In the genomic region with DNA sequence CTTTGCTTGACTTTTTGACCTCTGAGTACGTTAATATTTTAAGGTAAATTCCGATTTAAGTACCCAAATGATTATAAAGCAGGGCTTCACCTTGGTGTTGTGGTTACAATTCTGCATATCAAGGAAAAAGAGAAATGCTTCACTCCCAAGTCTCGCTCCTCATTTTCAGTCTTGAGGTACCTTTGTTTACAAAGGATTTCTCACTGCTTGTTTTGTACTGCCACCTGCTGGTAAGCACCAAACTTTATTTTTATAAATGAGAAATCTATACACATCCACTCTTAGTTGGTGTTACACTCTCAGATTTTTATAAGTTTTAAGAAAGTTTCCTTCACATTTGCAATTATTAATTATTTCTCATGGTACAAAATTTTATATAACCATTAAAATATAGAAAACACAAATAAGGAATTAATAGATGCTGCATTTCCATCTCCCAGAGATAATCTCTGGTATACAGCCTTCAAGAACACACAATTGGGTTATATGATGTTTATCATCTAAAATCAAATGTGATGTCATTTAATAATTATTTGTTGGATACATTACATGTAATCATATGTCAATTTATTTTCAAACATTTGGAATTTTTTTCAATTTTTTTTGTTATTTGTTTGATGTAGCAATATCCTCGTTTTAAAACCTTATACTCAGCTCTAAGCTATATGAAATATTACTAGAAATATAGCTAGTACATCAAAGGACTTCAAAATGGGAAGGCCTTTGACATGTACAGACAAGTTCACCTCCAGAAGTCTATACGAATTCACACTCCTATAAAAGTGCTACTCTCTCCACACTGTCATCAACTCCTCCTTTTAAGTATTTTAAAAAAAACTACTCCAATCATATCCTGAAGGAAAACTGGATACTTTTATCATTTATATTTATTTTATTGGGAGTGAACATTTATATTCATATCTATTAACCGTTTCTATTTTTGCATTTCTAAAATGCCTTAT, we compare ENCODE assay signal across 7 cellular contexts.
A peak's percentile ranks its signal among the peaks of the same experiment; 100 is the strongest.
DNase-seq lines count a peak whose midpoint lies in the region; ATAC-seq, FAIRE-seq and TF ChIP-seq lines count a peak whose summit lies in the region.

No MANE protein-coding gene starts in this region.

- CTCF ChIA-PET in activated CD8-positive, alpha-beta T cell treated with anti-CD3 and anti-CD28 coated beads for 36 hours (lab: Charles Lee): interaction anchor here (0.8 to 2.3 kb wide), 7 partner anchors 12 to 995 kb away, joined by 3 to 8 read pairs (median 5); no protein-coding TSS in a partner anchor

- H3K36me3 ChIP-seq in GM23248 (ENCODE audit: low read depth) (no peaks in the 10 kb centered on the region), upper lobe of left lung (no peaks in the 10 kb centered on the region)

- no peak overlapping the region for H3K9ac ChIP-seq in GM23248

- no peaks in the 10 kb centered on the region for H3K9me2 ChIP-seq in GM23248 (ENCODE audit: insufficient read depth)

- H3K4me3 ChIP-seq in GM23248 (no peak overlapping the region), upper lobe of left lung (no peak overlapping the region)

- H3K27ac Mint-ChIP-seq in activated CD8-positive, alpha-beta T cell treated with anti-CD3 and anti-CD28 coated beads for 36 hours: no peak overlapping the region

- H3K9me3 ChIP-seq in GM23248 (ENCODE audit: low read depth): no peaks in the 10 kb centered on the region
- H3K9me3 ChIP-seq in upper lobe of left lung: no peaks in the 10 kb centered on the region

- H3K27me3 Mint-ChIP-seq in activated CD8-positive, alpha-beta T cell treated with anti-CD3 and anti-CD28 coated beads for 36 hours: peaks cover 24% of the 10 kb centered on the region

- in situ Hi-C loops in GM23248 (cut with MboI): loop anchor here (10.0 to 25.0 kb wide), 2 partner anchors 264 to 1006 kb away; no protein-coding TSS in a partner anchor

- no peak overlapping the region for H2AFZ ChIP-seq in GM23248

- no peak for TF ChIP-seq POLR2A in upper lobe of left lung (IDR thresholded peaks at IDR 0.05)

- no peaks in the 10 kb centered on the region for H3K79me2 ChIP-seq in GM23248 (ENCODE audit: insufficient read depth)

- no peaks in the 10 kb centered on the region for H3K9me3 Mint-ChIP-seq in activated CD8-positive, alpha-beta T cell treated with anti-CD3 and anti-CD28 coated beads for 36 hours

- H4K20me1 ChIP-seq in GM23248 (ENCODE audit: insufficient read depth): no peaks in the 10 kb centered on the region

- no peak overlapping the region for H3K27ac ChIP-seq in GM23248
- H3K27ac ChIP-seq in upper lobe of left lung: no peak overlapping the region

- no peak overlapping the region for H3K4me3 Mint-ChIP-seq in activated CD8-positive, alpha-beta T cell treated with anti-CD3 and anti-CD28 coated beads for 36 hours

- intact Hi-C loops in activated CD8-positive, alpha-beta T cell treated with anti-CD3 and anti-CD28 coated beads for 36 hours (cut with micrococcal nuclease): loop anchor here (5.0 to 10.0 kb wide), 3 partner anchors 256 to 1344 kb away; no protein-coding TSS in a partner anchor

- whole genome bisulfite sequencing in GM23248 (ENCODE audit: low coverage in 1 of 2, low lambda C conversion rate in 2 of 2, missing lambda C conversion rate in 2 of 2), 2 experiments: 35 to 41% methylated on average over 6 of the region's 6 CpGs
- 18 to 19% methylated on average over 6 of the region's 6 CpGs for WGBS in upper lobe of left lung, 2 donors

- peaks cover 9% of the 10 kb centered on the region; the same call in 1 of the 2 replicates for H3K27me3 ChIP-seq in GM23248 (replicated peaks; ENCODE audit: insufficient read depth)
- no peaks in the 10 kb centered on the region for H3K27me3 ChIP-seq in upper lobe of left lung

- TF ChIP-seq EP300 in upper lobe of left lung (IDR thresholded peaks at IDR 0.05): no peak

- POLR2A ChIA-PET in activated CD8-positive, alpha-beta T cell treated with anti-CD3 and anti-CD28 coated beads for 36 hours (lab: Charles Lee): no interaction called here

- H3K4me2 ChIP-seq in GM23248 (ENCODE audit: unreplicated experiment): peak overlapping the region; percentile 8

- DNase-seq in GM23248 (peak; percentile 62), NCI-H146 treated with DMSO at 0.1 percent for 48 hours (lab: John Stamatoyannopoulos, UW; ENCODE audit: unreplicated experiment) (peak; percentile 33), iPS-NIHi7 (ENCODE audit: extremely low spot score) (peak; percentile 24), upper lobe of left lung (no peak)
- peak; percentile 10 for DNase-seq in activated CD8-positive, alpha-beta T cell treated with anti-CD3 and anti-CD28 coated beads for 36 hours
- DNase-seq in activated CD4-positive, alpha-beta T cell treated with anti-CD3 and anti-CD28 coated beads, Interleukin-2, amount 50 U/mL, for 1 hour: no peak

- no peaks in the 10 kb centered on the region for H3F3A ChIP-seq in GM23248 (ENCODE audit: insufficient read depth)

- peak; percentile 45 for ATAC-seq in activated CD8-positive, alpha-beta T cell treated with anti-CD3 and anti-CD28 coated beads for 36 hours
- peak in 1 of 2 donors; percentile 50 for ATAC-seq in upper lobe of left lung (ENCODE audit: low FRiP score in 2 of 2)

- no peaks in the 10 kb centered on the region for H3K36me3 Mint-ChIP-seq in activated CD8-positive, alpha-beta T cell treated with anti-CD3 and anti-CD28 coated beads for 36 hours (ENCODE audit: low read depth)

- FAIRE-seq in G401.6 (lab: Jason Lieb, UNC): peak; percentile 92

- peak; percentile 65 for TF ChIP-seq CTCF in activated CD8-positive, alpha-beta T cell treated with anti-CD3 and anti-CD28 coated beads for 36 hours (IDR thresholded peaks at IDR 0.05)
- TF ChIP-seq CTCF in upper lobe of left lung (IDR thresholded peaks at IDR 0.05): peak in 5 of 6 experiments; percentile 36 to 58 (median 51)

- peaks cover 8% of the 10 kb centered on the region for H3K4me1 Mint-ChIP-seq in activated CD8-positive, alpha-beta T cell treated with anti-CD3 and anti-CD28 coated beads for 36 hours (ENCODE audit: low read depth)

- H3K4me1 ChIP-seq in GM23248 (ENCODE audit: insufficient read depth): peaks cover 12% of the 10 kb centered on the region
- H3K4me1 ChIP-seq in upper lobe of left lung: peaks cover 0 to 3% (median 0%) of the 10 kb centered on the region in 4 donors

Comparison
In these comparisons a context has a peak if more than half of its experiments do, and no peak if none do; other contexts are left out.
1. DNase-seq: peak in GM23248 (single experiment), NCI-H146 treated with DMSO at 0.1 percent for 48 hours (single experiment), activated CD8-positive, alpha-beta T cell treated with anti-CD3 and anti-CD28 coated beads for 36 hours (single experiment) and iPS-NIHi7 (single experiment); none in upper lobe of left lung (0 of 2) and activated CD4-positive, alpha-beta T cell treated with anti-CD3 and anti-CD28 coated beads, Interleukin-2, amount 50 U/mL, for 1 hour (single experiment).